22 cellular contexts compared by ENCODE assay signal in genomic region chr7:2069472-2069860, GRCh38.
A peak's percentile ranks its signal among the peaks of the same experiment; 100 is the strongest.
DNase-seq lines count a peak whose midpoint lies in the region; ATAC-seq and TF ChIP-seq lines count a peak whose summit lies in the region.
"Had no signal": no experiment of that assay in that cellular context is flagged by ENCODE, and none has a peak within 500 bp of the region (broad histone marks: within the 10 kb centered on the region; RNA-seq: fewer than 3 reads in every experiment).

No MANE protein-coding gene starts in this region.

- no peak for TF ChIP-seq CTCF in choroid plexus epithelial cell (conservative IDR thresholded peaks at IDR 0.05; ENCODE audit: low read depth, low read length)

- H3K27me3 Mint-ChIP-seq in naive B cell, result no peaks in the 10 kb centered on the region
- H3K27me3 Mint-ChIP-seq: stimulated activated naive B cell treated with anti-CD40 and anti-IgM and Interleukin-4, amounts not matched to agents 10 μg/mL and 1 μg/mL and 100 μg/mL, for 72 hours; T-helper 17 cell had no signal

- H3K27ac Mint-ChIP-seq in naive B cell, result peak overlapping the region in 4 of 6 donors; percentile 21 to 89 (median 60)
- H3K27ac Mint-ChIP-seq: natural killer cell treated with Interleukin-12 subunit alpha and Interleukin-12 subunit beta and Interleukin-15 and Interleukin-18, amount 100 ng/mL, for 72 hours had no signal

- peaks cover 40 to 79% (median 66%) of the 10 kb centered on the region in 3 donors for H3K4me1 Mint-ChIP-seq in naive B cell

- ATAC-seq in naive B cell (ENCODE audit: low read depth in 2 of 2) (no peak), GM21447 (IDR thresholded peaks at IDR 0.05; ENCODE audit: unreplicated experiment) (no peak)
- ATAC-seq: natural killer cell treated with Interleukin-12 subunit alpha and Interleukin-12 subunit beta and Interleukin-15 and Interleukin-18, amount 100 ng/mL, for 72 hours; stimulated activated naive B cell treated with anti-CD40 and anti-IgM and Interleukin-4, amounts not matched to agents 10 μg/mL and 1 μg/mL and 100 μg/mL, for 72 hours; T-helper 17 cell had no signal

- peaks cover 0 to 7% of the 10 kb centered on the region in 2 donors for H3K36me3 Mint-ChIP-seq in naive B cell
- H3K36me3 Mint-ChIP-seq: natural killer cell treated with Interleukin-12 subunit alpha and Interleukin-12 subunit beta and Interleukin-15 and Interleukin-18, amount 100 ng/mL, for 72 hours had no signal

- H3K4me3 ChIP-seq in choroid plexus epithelial cell (ENCODE audit: low read depth, low read length), result peak overlapping the region; percentile 20
- H3K4me3 ChIP-seq: MG63, SJSA1 had no signal

- H3K9me3 Mint-ChIP-seq in naive B cell, result no peaks in the 10 kb centered on the region
- H3K9me3 Mint-ChIP-seq: natural killer cell treated with Interleukin-12 subunit alpha and Interleukin-12 subunit beta and Interleukin-15 and Interleukin-18, amount 100 ng/mL, for 72 hours; stimulated activated naive B cell treated with anti-CD40 and anti-IgM and Interleukin-4, amounts not matched to agents 10 μg/mL and 1 μg/mL and 100 μg/mL, for 72 hours had no signal

- H3K4me3 Mint-ChIP-seq in naive B cell, result peak overlapping the region in 1 of 8 donors; percentile 33
- H3K4me3 Mint-ChIP-seq: natural killer cell treated with Interleukin-12 subunit alpha and Interleukin-12 subunit beta and Interleukin-15 and Interleukin-18, amount 100 ng/mL, for 72 hours; stimulated activated naive B cell treated with anti-CD40 and anti-IgM and Interleukin-4, amounts not matched to agents 10 μg/mL and 1 μg/mL and 100 μg/mL, for 72 hours; T-helper 17 cell had no signal

- DNase-seq in NCI-H748 (lab: John Stamatoyannopoulos, UW; ENCODE audit: unreplicated experiment), result peak; percentile 39
- no peak for DNase-seq in NCI-H748 treated with DMSO at 0.1 percent for 48 hours (lab: John Stamatoyannopoulos, UW)
- DNase-seq in choroid plexus epithelial cell (ENCODE audit: low read depth), result peak; percentile 77
- DNase-seq in naive B cell, result no peak
- DNase-seq in superior temporal gyrus (ENCODE audit: extremely low spot score), result peak; percentile 49
- no peak for DNase-seq in DMS153 (lab: John Stamatoyannopoulos, UW)
- DNase-seq in HUDEP-2 (lab: John Stamatoyannopoulos, UW; ENCODE audit: unreplicated experiment in 76 of 76), result no peak
- DNase-seq: activated CD4-positive, alpha-beta T cell treated with anti-CD3 and anti-CD28 coated beads, Interleukin-2, amount 50 U/mL, for 48 hours; activated T-cell treated with anti-CD3 and anti-CD28 coated beads for 4 hours; amniotic stem cell; GDM1; HCEC 1CT; MG63; NCI-H146; NCI-H82; stimulated activated naive B cell treated with anti-CD40 and anti-IgM and Interleukin-4, amounts not matched to agents 10 μg/mL and 1 μg/mL and 100 μg/mL, for 72 hours; T-helper 17 cell; trophoblast cell; WERI-Rb-1 had no signal

Comparison
In these comparisons a context has a peak if more than half of its experiments do, and no peak if none do; other contexts are left out.
1. DNase-seq: peak in NCI-H748 (single experiment), choroid plexus epithelial cell (single experiment) and superior temporal gyrus (single experiment); none in NCI-H748 treated with DMSO at 0.1 percent for 48 hours (single experiment), naive B cell (single experiment), DMS153 (single experiment) and HUDEP-2 (0 of 76).